ENCODE assay signal across 16 cellular contexts in the genomic region with DNA sequence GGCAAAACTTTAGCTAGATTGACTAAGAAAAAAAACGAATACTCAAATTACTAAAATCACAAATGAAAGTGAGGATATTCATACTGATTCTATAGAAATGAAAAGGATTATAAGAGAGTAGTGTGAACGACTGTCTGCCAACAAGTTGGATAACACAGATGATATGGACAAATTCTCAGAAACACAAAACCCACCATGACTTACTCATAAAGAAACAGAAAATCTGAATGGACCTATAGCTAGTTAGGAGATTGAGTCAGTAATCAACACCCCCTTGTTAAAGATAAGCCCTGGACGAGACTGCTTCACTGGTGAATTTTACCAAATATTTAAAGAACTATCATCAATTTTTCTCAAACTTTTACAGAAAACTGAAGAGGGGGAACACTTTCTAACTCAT.
DNase-seq lines count a peak whose midpoint lies in the region; ATAC-seq, FAIRE-seq and TF ChIP-seq lines count a peak whose summit lies in the region.
"Had no signal": no experiment of that assay in that cellular context is flagged by ENCODE, and none has a peak within 500 bp of the region (broad histone marks: within the 10 kb centered on the region; RNA-seq: fewer than 3 reads in every experiment).

No MANE protein-coding gene starts in this region.

- H3K9ac ChIP-seq in MM.1S (ENCODE audit: low read length), result no peak overlapping the region
- H3K9ac ChIP-seq: parathyroid adenoma had no signal

- peak; percentile 63 for ATAC-seq in GM18861 (IDR thresholded peaks at IDR 0.05; ENCODE audit: unreplicated experiment)
- peak; percentile 52 for ATAC-seq in HG02943 (IDR thresholded peaks at IDR 0.05; ENCODE audit: low read depth, unreplicated experiment)
- ATAC-seq: CD8-positive, alpha-beta T cell; gastroesophageal sphincter had no signal

- no peaks in the 10 kb centered on the region for H4K20me1 ChIP-seq in MM.1S (ENCODE audit: insufficient read depth, low read length)

- H3K9me3 ChIP-seq in MM.1S (replicated peaks; ENCODE audit: insufficient read depth, low read length), result no peaks in the 10 kb centered on the region
- H3K9me3 ChIP-seq: Peyer's patch, thoracic aorta had no signal

- peaks cover 16% of the 10 kb centered on the region for H3K4me1 ChIP-seq in MM.1S (ENCODE audit: low read length)
- H3K4me1 ChIP-seq: gastroesophageal sphincter, Peyer's patch had no signal

- H3K79me2 ChIP-seq in MM.1S (ENCODE audit: low read length), result no peaks in the 10 kb centered on the region
- H3K79me2 ChIP-seq: parathyroid adenoma had no signal

- no peak for TF ChIP-seq CTCF in GM20000 (IDR thresholded peaks at IDR 0.05; ENCODE audit: extremely low read depth, missing control alignments)
- no peak for TF ChIP-seq CTCF in MM.1S (IDR thresholded peaks at IDR 0.05; ENCODE audit: low read length)
- no peak for TF ChIP-seq CTCF in GM13976 (IDR thresholded peaks at IDR 0.05; ENCODE audit: borderline replicate concordance, control extremely low read depth, extremely low read depth, insufficient read depth, missing control alignments)

- H3K9me2 ChIP-seq in MM.1S (replicated peaks; ENCODE audit: insufficient read depth, low read length), result no peaks in the 10 kb centered on the region

- no peak overlapping the region for H3K27ac ChIP-seq in MM.1S (ENCODE audit: low read length)
- H3K27ac ChIP-seq: gastroesophageal sphincter, parathyroid adenoma, Peyer's patch, thoracic aorta had no signal

- in situ Hi-C loops in GM13976 (cut with MboI; ENCODE audit: low sequenced_read_pairs, unreplicated experiment), result no loop called here

- no peaks in the 10 kb centered on the region for H3K36me3 ChIP-seq in MM.1S (replicated peaks; ENCODE audit: insufficient read depth, low read length)
- H3K36me3 ChIP-seq: gastroesophageal sphincter, Peyer's patch, thoracic aorta had no signal

- H2AFZ ChIP-seq in MM.1S (ENCODE audit: low read length), result no peak overlapping the region
- H2AFZ ChIP-seq: parathyroid adenoma had no signal

- no peak overlapping the region for H3K4me3 ChIP-seq in MM.1S (ENCODE audit: low read length)
- H3K4me3 ChIP-seq: gastroesophageal sphincter, lung, Peyer's patch, thoracic aorta had no signal

- FAIRE-seq in urothelium cell line (lab: Jason Lieb, UNC), result no peak

- H3K27me3 ChIP-seq in MM.1S (replicated peaks; ENCODE audit: insufficient read depth, low read length), result no peaks in the 10 kb centered on the region
- H3K27me3 ChIP-seq: gastroesophageal sphincter, Peyer's patch had no signal

- DNase-seq in GM20000 (ENCODE audit: low spot score), result peak; percentile 12
- no peak for DNase-seq in MM.1S
- no peak for DNase-seq in germinal center (ENCODE audit: low spot score)
- DNase-seq in GM13976 (ENCODE audit: low spot score), result no peak
- DNase-seq in urothelium cell line (ENCODE audit: low spot score), result no peak
- no peak for DNase-seq in NCI-H345 treated with DMSO at 0.1 percent for 48 hours (lab: John Stamatoyannopoulos, UW; ENCODE audit: unreplicated experiment)
- DNase-seq: CD8-positive, alpha-beta T cell; NCI-H1694; Peyer's patch; stimulated activated CD4-positive, alpha-beta T cell treated with anti-CD3 and anti-CD28 coated beads, Interleukin-4, amount 100 ng/mL, for 24 hours had no signal

- H3F3A ChIP-seq in MM.1S (ENCODE audit: insufficient read depth, low read length), result peaks cover 9% of the 10 kb centered on the region; the same call in 1 of the 2 replicates

- 0 out of 2 replicates have a peak overlapping the region, but pooled peaks have one; percentile 18 for H3K4me2 ChIP-seq in MM.1S (ENCODE audit: low read depth, low read length)
